In genomic region chr19:51421229-51422052, GRCh38 we compare ENCODE assay signal across 1 cellular context.
TF ChIP-seq lines count a peak whose summit lies in the region.

No MANE protein-coding gene starts in this region.

TF ChIP-seq in HepG2, 621 proteins besides CTCF, POLR2A, EP300 and RAD21:
- TF ChIP-seq HNRNPK (IDR thresholded peaks at IDR 0.05; ENCODE audit: low read depth, low read length, poor library complexity, severe bottlenecking) (peak; percentile 62), ZBTB26 (CRISPR knock-in tag; IDR thresholded peaks at IDR 0.05; ENCODE audit: borderline replicate concordance) (no peak)
